ENCODE assay signal across 19 cellular contexts in genomic region chr1:204335085-204335484, GRCh38.
DNase-seq lines count a peak whose midpoint lies in the region; ATAC-seq and TF ChIP-seq lines count a peak whose summit lies in the region.
"Had no signal": no experiment of that assay in that cellular context is flagged by ENCODE, and none has a peak within 500 bp of the region (broad histone marks: within the 10 kb centered on the region; RNA-seq: fewer than 3 reads in every experiment).

No MANE protein-coding gene starts in this region.

- no peak for TF ChIP-seq CTCF in coronary artery (IDR thresholded peaks at IDR 0.05)

- H3K27me3 ChIP-seq in HUES48 (ENCODE audit: control insufficient read depth, insufficient read depth, low read length) = no peaks in the 10 kb centered on the region
- H3K27me3 ChIP-seq: neutrophil, stomach had no signal

- peak; percentile 86 for DNase-seq in NCI-H1694 (lab: John Stamatoyannopoulos, UW)
- peak; percentile 88 for DNase-seq in left kidney (ENCODE audit: low read depth, low spot score)
- DNase-seq in coronary artery (ENCODE audit: low spot score) = no peak
- DNase-seq: activated CD4-positive, alpha-beta T cell treated with anti-CD3 and anti-CD28 coated beads, Interleukin-2, amount 10 ng/mL, durations not matched to agents 24 days and 14 days; activated naive CD4-positive, alpha-beta T cell treated with Interleukin-2 at 50 U/mL for 16 hours; activated T-cell treated with anti-CD3 and anti-CD28 coated beads, Interleukin-2, amount 50 U/mL, for 4 hours; amniotic stem cell; EL; mammary epithelial cell; NCI-H187 treated with DMSO at 0.1 percent for 48 hours; stomach; tibial artery had no signal

- H3K27ac ChIP-seq in HUES48 (ENCODE audit: low read depth, low read length) = peak overlapping the region; percentile 31
- H3K27ac ChIP-seq in coronary artery = no peak overlapping the region
- H3K27ac ChIP-seq: neutrophil, prostate gland, tibial artery, VCaP had no signal

- H3K36me3 ChIP-seq in HUES48 (ENCODE audit: control insufficient read depth, insufficient read depth, low read length) = no peaks in the 10 kb centered on the region
- H3K36me3 ChIP-seq: neutrophil, prostate gland, stomach, tibial artery had no signal

- H3K9me3 ChIP-seq in HUES48 (ENCODE audit: control insufficient read depth, insufficient read depth, low read length) = no peaks in the 10 kb centered on the region
- H3K9me3 ChIP-seq: neutrophil, prostate gland, stomach, tibial artery had no signal

- peaks cover 38% of the 10 kb centered on the region for H3K4me1 ChIP-seq in HUES48 (ENCODE audit: control insufficient read depth, insufficient read depth, low read length)
- H3K4me1 ChIP-seq: tibial artery had no signal

- peak; percentile 21; the same call in 1 of the 3 replicates for ATAC-seq in SK-N-SH treated with all-trans-retinoic acid at 6 μM for 48 hours
- no peak for ATAC-seq in HG03520 (IDR thresholded peaks at IDR 0.05; ENCODE audit: unreplicated experiment)
- ATAC-seq in GM21737 (IDR thresholded peaks at IDR 0.05; ENCODE audit: unreplicated experiment) = no peak
- ATAC-seq: activated T-cell treated with anti-CD3 and anti-CD28 coated beads, Interleukin-2, amount 50 U/mL, for 4 hours had no signal

- H3K9ac ChIP-seq in HUES48 (ENCODE audit: low read depth, low read length) = no peak overlapping the region

- H3K4me3 ChIP-seq in HUES48 (ENCODE audit: low read depth, low read length) (no peak overlapping the region), coronary artery (no peak overlapping the region)
- H3K4me3 ChIP-seq: prostate gland, stomach, tibial artery had no signal

TF ChIP-seq in SK-N-SH treated with all-trans-retinoic acid at 6 μM for 48 hours, 23 proteins besides CTCF, POLR2A, EP300 and RAD21:
- 0 out of 2 replicates have a peak, but pooled peaks have one; percentile 66 for TF ChIP-seq TSHZ2 (CRISPR knock-in tag; IDR thresholded peaks at IDR 0.05)
- no peak for TF ChIP-seq ZFP3 (CRISPR knock-in tag; IDR thresholded peaks at IDR 0.05)
- TF ChIP-seq GLIS3 (CRISPR knock-in tag; IDR thresholded peaks at IDR 0.05) = no peak
- peak; percentile 46; the same call in 1 of the 2 replicates for TF ChIP-seq TCF4 (CRISPR knock-in tag; IDR thresholded peaks at IDR 0.05; ENCODE audit: borderline replicate concordance)
